ENCODE assay signal across 16 cellular contexts in genomic region chr1:227072991-227073390, GRCh38.
DNase-seq lines count a peak whose midpoint lies in the region; ATAC-seq, FAIRE-seq and TF ChIP-seq lines count a peak whose summit lies in the region.
"Had no signal": no experiment of that assay in that cellular context is flagged by ENCODE, and none has a peak within 500 bp of the region (broad histone marks: within the 10 kb centered on the region; RNA-seq: fewer than 3 reads in every experiment).

No MANE protein-coding gene starts in this region.

- intact Hi-C loops in HepG2 (cut with micrococcal nuclease; ENCODE audit: unreplicated experiment), result no loop called here
- intact Hi-C loops in left lung (cut with DNase I), result no loop called here

- H3K4me2 ChIP-seq in A549 (peak overlapping the region; percentile 22; the same call in 2 of the 3 replicates), HepG2 (ENCODE audit: low read depth, low read length) (no peak overlapping the region)

- in situ Hi-C loops in HepG2 (cut with HindIII; ENCODE audit: extremely low pct_ligation_motif_present, low pct_unique_long_range_greater_than_20kb), result no loop called here

- TF ChIP-seq EP300 in A549 (IDR thresholded peaks at IDR 0.05) (no peak), HepG2 (IDR thresholded peaks at IDR 0.05; ENCODE audit: low read depth in 2 of 2, low read length in 2 of 2) (no peak), HepG2 (CRISPR knock-in tag; IDR thresholded peaks at IDR 0.05; ENCODE audit: borderline replicate concordance) (no peak)

- H2AFZ ChIP-seq in HepG2 (ENCODE audit: low read length), result no peak overlapping the region

- H3K9me3 ChIP-seq in A549, result no peaks in the 10 kb centered on the region
- H3K9me3 ChIP-seq in HepG2 (ENCODE audit: low read length), result no peaks in the 10 kb centered on the region
- no peaks in the 10 kb centered on the region for H3K9me3 ChIP-seq in left lung
- H3K9me3 ChIP-seq: adrenal gland, BE2C had no signal

- TF ChIP-seq RAD21 in A549 (conservative IDR thresholded peaks at IDR 0.05 in 1 of 2, IDR thresholded peaks at IDR 0.05 in 1 of 2) (no peak), HepG2 (CRISPR knock-in tag; IDR thresholded peaks at IDR 0.05) (no peak)

- FAIRE-seq in A549 (lab: Jason Lieb, UNC) (peak; percentile 13), bronchial epithelial cell (lab: Jason Lieb, UNC) (no peak), HepG2 (lab: Jason Lieb, UNC) (no peak)
- FAIRE-seq: keratinocyte had no signal

- no peaks in the 10 kb centered on the region for H4K20me1 ChIP-seq in HepG2 (ENCODE audit: insufficient read depth, low read length)

- no peaks in the 10 kb centered on the region for H3K27me3 ChIP-seq in bronchial epithelial cell (ENCODE audit: control insufficient read depth, insufficient read depth, low read length)
- H3K27me3 ChIP-seq in HepG2 (ENCODE audit: control insufficient read depth in 1 of 2, insufficient read depth in 2 of 2, low read length in 2 of 2), result no peaks in the 10 kb centered on the region
- no peaks in the 10 kb centered on the region for H3K27me3 ChIP-seq in left lung
- H3K27me3 ChIP-seq: adrenal gland, BE2C had no signal

- CTCF ChIA-PET in A549 (lab: Yijun Ruan, JAX) (no interaction called here), HepG2 (lab: Yijun Ruan, JAX; ENCODE audit: low intra/inter-chr PET ratio, low total read pairs) (no interaction called here)

- 41% methylated on average over 2 of the region's 2 CpGs for WGBS in A549 (ENCODE audit: missing lambda C conversion rate)
- WGBS in HepG2 (ENCODE audit: low lambda C conversion rate), result 91% methylated on average over 2 of the region's 2 CpGs

- no peaks in the 10 kb centered on the region for H3K36me3 ChIP-seq in bronchial epithelial cell (ENCODE audit: control insufficient read depth, insufficient read depth, low read length)
- H3K36me3 ChIP-seq in HepG2 (replicated peaks in 1 of 2; ENCODE audit: control insufficient read depth in 1 of 2, insufficient read depth in 2 of 2, low read length in 2 of 2), result peaks cover 2 to 21% of the 10 kb centered on the region in 2 experiments; a peak in 1 of 5 replicates
- no peaks in the 10 kb centered on the region for H3K36me3 ChIP-seq in left lung
- H3K36me3 ChIP-seq: adrenal gland, BE2C had no signal

- ATAC-seq in A549, result no peak
- ATAC-seq in GM18870 (IDR thresholded peaks at IDR 0.05; ENCODE audit: unreplicated experiment), result peak; percentile 67
- peak; percentile 72 for ATAC-seq in HG03342 (IDR thresholded peaks at IDR 0.05; ENCODE audit: unreplicated experiment)
- no peak for ATAC-seq in HepG2
- ATAC-seq in left lung, result no peak
- ATAC-seq: esophagus mucosa, SK-N-SH treated with all-trans-retinoic acid at 6 μM for 48 hours had no signal

- POLR2A ChIA-PET in A549 (lab: Yijun Ruan, JAX), result no interaction called here
- POLR2A ChIA-PET in HepG2 (lab: Yijun Ruan, JAX), result no interaction called here

- DNase-seq in A549 (ENCODE audit: low read depth in 1 of 2, low spot score in 1 of 2) (peak in 1 of 2 experiments; percentile 7), bronchial epithelial cell (ENCODE audit: low read depth) (peak; percentile 87), HepG2 (ENCODE audit: low spot score) (no peak), epidermal melanocyte (ENCODE audit: insufficient read length, low spot score) (no peak), NCI-H2107 treated with DMSO at 0.1 percent for 48 hours (lab: John Stamatoyannopoulos, UW; ENCODE audit: unreplicated experiment) (no peak), left lung (no peak)
- DNase-seq: activated CD4-positive, alpha-beta T cell treated with anti-CD3 and anti-CD28 coated beads, Interleukin-2, amount 50 U/mL, for 48 hours; adrenal gland; BE2C; NCI-H510A; stimulated activated CD4-positive, alpha-beta T cell treated with anti-CD3 and anti-CD28 coated beads, Interleukin-12 subunit alpha, Interleukin-12 subunit beta, amount 100 ng/mL, for 4 hours had no signal

- TF ChIP-seq CTCF in A549 (IDR thresholded peaks at IDR 0.05) (no peak), bronchial epithelial cell (IDR thresholded peaks at IDR 0.05; ENCODE audit: insufficient read depth, low read length, severe bottlenecking) (no peak), HepG2 (CRISPR knock-in tag; IDR thresholded peaks at IDR 0.05) (no peak), left lung (IDR thresholded peaks at IDR 0.05) (no peak)

- H3K79me2 ChIP-seq in HepG2 (ENCODE audit: insufficient read depth, low read length), result no peaks in the 10 kb centered on the region

- H3K4me1 ChIP-seq in A549 (peaks cover 10% of the 10 kb centered on the region), HepG2 (ENCODE audit: insufficient read depth, low read length) (no peaks in the 10 kb centered on the region), left lung (no peaks in the 10 kb centered on the region)
- H3K4me1 ChIP-seq: adrenal gland, BE2C had no signal

- no peak overlapping the region for H3K9ac ChIP-seq in HepG2 (ENCODE audit: insufficient read depth, low read depth, low read length)

- no peak for TF ChIP-seq POLR2A in A549 (IDR thresholded peaks at IDR 0.05; ENCODE audit: low read length)
- no peak for TF ChIP-seq POLR2A in HepG2 (IDR thresholded peaks at IDR 0.05; ENCODE audit: insufficient read depth in 1 of 2, low read depth in 2 of 2, low read length in 2 of 2)

- no TSS peak for BruUV-seq in HepG2 (replicated peaks; lab: Mats Ljungman, UMichigan)

- H3K27ac ChIP-seq in A549 (no peak overlapping the region), HepG2 (ENCODE audit: extremely low read length, insufficient read depth, low read length) (no peak overlapping the region), left lung (no peak overlapping the region)

- H3K4me3 ChIP-seq in A549 (no peak overlapping the region), bronchial epithelial cell (ENCODE audit: low read depth, low read length) (no peak overlapping the region), HepG2 (replicated peaks in 1 of 3; ENCODE audit: insufficient read depth in 1 of 3, low read depth in 2 of 3, low read length in 3 of 3) (no peak overlapping the region), left lung (no peak overlapping the region)
- H3K4me3 ChIP-seq: adrenal gland had no signal

TF ChIP-seq in A549, 52 proteins besides CTCF, POLR2A, EP300 and RAD21 (continues in another document):
- TF ChIP-seq ZC3H11A (IDR thresholded peaks at IDR 0.05), result no peak
- no peak for TF ChIP-seq CHD4 (IDR thresholded peaks at IDR 0.05; ENCODE audit: borderline replicate concordance)
- no peak for TF ChIP-seq CEBPB (IDR thresholded peaks at IDR 0.05)
- TF ChIP-seq HOXB13 (CRISPR knock-in tag; IDR thresholded peaks at IDR 0.05; ENCODE audit: low read depth), result no peak
- no peak for TF ChIP-seq ELK1 (IDR thresholded peaks at IDR 0.05; ENCODE audit: low read depth, low read length)
- no peak for TF ChIP-seq TP53 (CRISPR knock-in tag; IDR thresholded peaks at IDR 0.05)
- no peak for TF ChIP-seq JUN (IDR thresholded peaks at IDR 0.05)
- no peak for TF ChIP-seq FOSL2 (IDR thresholded peaks at IDR 0.05)
- TF ChIP-seq FOSL2 (CRISPR knock-in tag; IDR thresholded peaks at IDR 0.05), result peak; percentile 54
- no peak for TF ChIP-seq ZSCAN20 (CRISPR knock-in tag; IDR thresholded peaks at IDR 0.05)
- peak; percentile 31; the same call in 1 of the 2 replicates for TF ChIP-seq JUNB (IDR thresholded peaks at IDR 0.05)
- no peak for TF ChIP-seq EHMT2 (IDR thresholded peaks at IDR 0.05; ENCODE audit: low read depth)
- TF ChIP-seq CBX8 (IDR thresholded peaks at IDR 0.05), result no peak

TF ChIP-seq in HepG2, 621 proteins besides CTCF, POLR2A, EP300 and RAD21:
- TF ChIP-seq CERS6 (CRISPR knock-in tag; IDR thresholded peaks at IDR 0.05) (no peak), ZNF644 (CRISPR knock-in tag; IDR thresholded peaks at IDR 0.05; ENCODE audit: low read depth) (no peak), ZNF329 (CRISPR knock-in tag; IDR thresholded peaks at IDR 0.05; ENCODE audit: low read depth) (no peak), ATF7-NPFF (CRISPR knock-in tag; IDR thresholded peaks at IDR 0.05; ENCODE audit: low read depth) (no peak), ZNF280D (CRISPR knock-in tag; IDR thresholded peaks at IDR 0.05) (no peak), KLF11 (CRISPR knock-in tag; IDR thresholded peaks at IDR 0.05) (no peak), ZNF101 (CRISPR knock-in tag; IDR thresholded peaks at IDR 0.05; ENCODE audit: borderline replicate concordance, low read depth) (no peak), ARID2 (CRISPR knock-in tag; IDR thresholded peaks at IDR 0.05; ENCODE audit: borderline replicate concordance) (no peak)

Comparison
In these comparisons a context has a peak if more than half of its experiments do, and no peak if none do; other contexts are left out.
1. ATAC-seq: peak in GM18870 (single experiment) and HG03342 (single experiment); none in A549 (0 of 2), HepG2 (single experiment) and left lung (single experiment).
2. Of the 38 proteins assayed by ChIP-seq in both HepG2 and A549: peak only in HepG2: none; only in A549: JUNB; in both: none; in neither: 36; mixed calls (peak in some experiments, not most) for 1.